Comparison of ENCODE assay signal across 13 cellular contexts in the genomic region with DNA sequence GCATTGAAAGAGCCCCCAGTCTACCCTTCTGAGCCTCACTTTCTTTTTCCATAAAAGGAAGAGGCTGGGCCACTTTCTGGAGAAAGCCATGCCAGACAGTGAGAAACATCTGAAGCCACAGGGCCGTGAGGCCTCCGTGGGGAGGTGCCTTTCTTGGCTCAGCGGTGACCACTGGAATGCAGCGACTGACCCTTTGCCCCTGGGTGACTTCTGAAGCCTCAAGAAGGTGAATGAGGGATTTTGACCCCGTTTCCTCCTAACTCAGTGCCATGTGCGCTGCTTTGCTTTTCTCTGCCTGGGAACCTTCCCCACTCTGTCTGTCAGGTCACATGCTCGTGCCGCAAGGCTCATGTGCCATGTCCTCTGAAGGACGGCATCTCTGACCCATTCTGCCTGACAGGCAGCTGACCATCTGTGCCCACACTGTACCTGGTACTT. TPM values are rescaled to one million over a fixed set of nuclear protein-coding genes. Genes with fewer than 3 reads are reported as not detected.
DNase-seq lines count a peak whose midpoint lies in the region; ATAC-seq and TF ChIP-seq lines count a peak whose summit lies in the region.
"Had no signal": no experiment of that assay in that cellular context is flagged by ENCODE, and none has a peak within 500 bp of the region (broad histone marks: within the 10 kb centered on the region; RNA-seq: fewer than 3 reads in every experiment).

No MANE protein-coding gene starts in this region.

- H3K9me3 ChIP-seq in IMR-90 (ENCODE audit: control insufficient read depth, insufficient read depth, low read length) (no peaks in the 10 kb centered on the region), stomach smooth muscle (ENCODE audit: control insufficient read depth in 2 of 2, low read length in 2 of 2) (no peaks in the 10 kb centered on the region)

- peak overlapping the region; percentile 60 for H3K18ac ChIP-seq in IMR-90 (ENCODE audit: low read depth, low read length)

- peak overlapping the region; percentile 91 for H4K91ac ChIP-seq in IMR-90 (ENCODE audit: insufficient read depth, low read depth, low read length)

- POLR2A ChIA-PET in IMR-90 (lab: Charles Lee; ENCODE audit: unreplicated experiment) = interaction anchor here (0.6 kb wide), 1 partner anchor 14 kb away, joined by 3 read pairs; no protein-coding TSS in a partner anchor

- H2AK9ac ChIP-seq in IMR-90 (replicated peaks; ENCODE audit: low read depth, low read length, poor library complexity) = peak overlapping the region; percentile 21

- in situ Hi-C loops in IMR-90 (cut with MboI; ENCODE audit: low sequenced_read_pairs) = loop anchor here (5.0 kb wide), 2 partner anchors 68 to 92 kb away; no protein-coding TSS in a partner anchor
- in situ Hi-C loops in GM13976 (cut with MboI; ENCODE audit: low sequenced_read_pairs, unreplicated experiment) = loop anchor here (5.0 kb wide), 1 partner anchor 68 kb away; no protein-coding TSS in a partner anchor

- H3K27ac ChIP-seq in IMR-90 (ENCODE audit: insufficient read depth, low read length) (peak overlapping the region; percentile 64), dorsolateral prefrontal cortex (peak overlapping the region; percentile 68 to 100 (median 96)), layer of hippocampus (ENCODE audit: low read depth, low read length) (peak overlapping the region; percentile 96), stomach smooth muscle (ENCODE audit: low read length) (peak overlapping the region; percentile 77)

- peak overlapping the region; percentile 64 for H3K4ac ChIP-seq in IMR-90 (ENCODE audit: low read depth, low read length)

- WGBS in IMR-90 (ENCODE audit: extremely low coverage in 2 of 2, insufficient read length in 1 of 2), 2 experiments = no CpG with 5 or more reads among the region's 9 CpGs

- H3K4me1 ChIP-seq in IMR-90 (ENCODE audit: control insufficient read depth, insufficient read depth, low read length) = peaks cover 31% of the 10 kb centered on the region
- H3K4me1 ChIP-seq in stomach smooth muscle (ENCODE audit: control insufficient read depth, insufficient read depth, low read length) = peaks cover 64% of the 10 kb centered on the region

- CTCF ChIA-PET in IMR-90 (lab: Yijun Ruan, JAX) = interaction anchor here (1.0 to 3.2 kb wide), 3 partner anchors 70 to 90 kb away, joined by 5 to 12 read pairs (median 7); no protein-coding TSS in a partner anchor

- ATAC-seq in IMR-90 (ENCODE audit: low read depth) = peak; percentile 45

- DNase-seq in IMR-90 (peak; percentile 66), dorsolateral prefrontal cortex (peak in 1 of 10 donors; percentile 70), GM13976 (ENCODE audit: low spot score) (no peak), NCI-H1092 treated with DMSO at 0.1 percent for 48 hours (lab: John Stamatoyannopoulos, UW) (no peak), H4 (ENCODE audit: low spot score) (no peak)
- DNase-seq in stimulated activated CD4-positive, alpha-beta T cell treated with anti-CD3 and anti-CD28 coated beads, Interleukin-1b, Interleukin-23, amount 100 ng/mL, for 48 hours = no peak
- DNase-seq: Calu3; NCI-H510A treated with DMSO at 0.1 percent for 48 hours; stimulated activated naive CD4-positive, alpha-beta T cell treated with Interleukin-2 at 50 U/mL for 16 hours; T-helper 9 cell had no signal

- H3K4me3 ChIP-seq in IMR-90 (ENCODE audit: insufficient read depth, low read depth, low read length) (no peak overlapping the region), dorsolateral prefrontal cortex (no peak overlapping the region), stomach smooth muscle (ENCODE audit: low read length in 2 of 2) (no peak overlapping the region)

- H2BK120ac ChIP-seq in IMR-90 (ENCODE audit: low read depth, low read length) = peak overlapping the region; percentile 89

- no TSS peak for BruUV-seq in IMR-90 (replicated peaks; lab: Mats Ljungman, UMichigan)

- peak overlapping the region; percentile 43; the same call in 1 of the 2 replicates for H3K9ac ChIP-seq in IMR-90 (ENCODE audit: low read depth, low read length)
- peak overlapping the region; percentile 5 to 64 for H3K9ac ChIP-seq in stomach smooth muscle (ENCODE audit: low read length in 2 of 2)

- peak overlapping the region; percentile 88 for H2AK5ac ChIP-seq in IMR-90 (ENCODE audit: low read depth, low read length)

- H3K14ac ChIP-seq in IMR-90 (replicated peaks; ENCODE audit: low read depth, low read length) = peak overlapping the region; percentile 53

- H3K4me2 ChIP-seq in IMR-90 (ENCODE audit: low read depth, low read length) = peak overlapping the region; percentile 44

- TF ChIP-seq CTCF in IMR-90 (conservative IDR thresholded peaks at IDR 0.05; ENCODE audit: low read depth, low read length) (no peak), dorsolateral prefrontal cortex (IDR thresholded peaks at IDR 0.05 in 54 of 56, conservative IDR thresholded peaks at IDR 0.05 in 2 of 56; ENCODE audit: low read depth in 1 of 56, partially characterized antibody in 56 of 56) (no peak), GM13976 (IDR thresholded peaks at IDR 0.05; ENCODE audit: borderline replicate concordance, control extremely low read depth, extremely low read depth, insufficient read depth, missing control alignments) (no peak)

- H2BK5ac ChIP-seq in IMR-90 (ENCODE audit: low read depth, low read length, poor library complexity, severe bottlenecking) = peak overlapping the region; percentile 27

- peak overlapping the region; percentile 68 for H2AFZ ChIP-seq in IMR-90 (replicated peaks; ENCODE audit: low read length, poor library complexity)

- peak overlapping the region; percentile 84 to 96 for H4K8ac ChIP-seq in IMR-90 (ENCODE audit: low read depth in 2 of 2, low read length in 2 of 2)

- dilution Hi-C loops in IMR-90 (cut with HindIII; ENCODE audit: low sequenced_read_pairs, unreplicated experiment) = no loop called here

- no peak for TF ChIP-seq RAD21 in IMR-90 (IDR thresholded peaks at IDR 0.05; ENCODE audit: low read length)

- H4K5ac ChIP-seq in IMR-90 (ENCODE audit: low read depth, low read length) = peak overlapping the region; percentile 56

- H3K36me3 ChIP-seq in IMR-90 (ENCODE audit: control insufficient read depth, insufficient read depth, low read length) (peaks cover 5% of the 10 kb centered on the region; the same call in 1 of the 2 replicates), stomach smooth muscle (ENCODE audit: control insufficient read depth in 2 of 2, insufficient read depth in 2 of 2, low read length in 2 of 2) (peaks cover 5 to 12% of the 10 kb centered on the region in 2 donors)

- intact Hi-C loops in IMR-90 (cut with micrococcal nuclease) (loop anchor here (2.0 to 10.0 kb wide), 4 partner anchors 38 to 271 kb away; no protein-coding TSS in a partner anchor), dorsolateral prefrontal cortex (cut with DNase I) (loop anchor here (2.0 to 10.0 kb wide), 6 partner anchors 15 to 221 kb away; a partner anchor contains a TSS)

- H3K9me1 ChIP-seq in IMR-90 (ENCODE audit: insufficient read depth, low read length) = peaks cover 19% of the 10 kb centered on the region

- peak overlapping the region; percentile 33 for H3K23ac ChIP-seq in IMR-90 (ENCODE audit: low read depth, low read length)

- peaks cover 4 to 14% of the 10 kb centered on the region in 2 experiments; a peak in 2 of 4 replicates for H3K79me1 ChIP-seq in IMR-90 (ENCODE audit: low read depth in 1 of 2, low read length in 2 of 2)

- H3K27me3 ChIP-seq in IMR-90 (ENCODE audit: control insufficient read depth, insufficient read depth, low read length) (no peaks in the 10 kb centered on the region), dorsolateral prefrontal cortex (no peaks in the 10 kb centered on the region), layer of hippocampus (ENCODE audit: control insufficient read depth, insufficient read depth, low read length) (no peaks in the 10 kb centered on the region), stomach smooth muscle (ENCODE audit: control insufficient read depth in 1 of 2, insufficient read depth in 2 of 2, low read length in 2 of 2) (no peaks in the 10 kb centered on the region)

- peak overlapping the region; percentile 84 for H2BK20ac ChIP-seq in IMR-90 (ENCODE audit: low read depth, low read length)

- H4K20me1 ChIP-seq in IMR-90 (ENCODE audit: insufficient read depth, low read length) = no peaks in the 10 kb centered on the region

- peak overlapping the region; percentile 94; the same call in 2 of the 3 replicates for H2BK15ac ChIP-seq in IMR-90 (ENCODE audit: low read depth, low read length)

- TF ChIP-seq POLR2A in IMR-90 (IDR thresholded peaks at IDR 0.05; ENCODE audit: low read depth, low read length) = no peak

- peak overlapping the region; percentile 38 for H3K56ac ChIP-seq in IMR-90 (ENCODE audit: extremely low read depth, insufficient read depth, low read length)

TF ChIP-seq in IMR-90, 13 proteins besides CTCF, POLR2A, EP300 and RAD21 (continues in another document):
- TF ChIP-seq CHD1 (IDR thresholded peaks at IDR 0.05; ENCODE audit: low read depth, low read length) (no peak), MXI1 (IDR thresholded peaks at IDR 0.05; ENCODE audit: borderline replicate concordance, low read depth, low read length) (no peak), RFX5 (IDR thresholded peaks at IDR 0.05; ENCODE audit: low read depth, low read length) (no peak), FOS (IDR thresholded peaks at IDR 0.05; ENCODE audit: low read depth, low read length) (no peak), RCOR1 (IDR thresholded peaks at IDR 0.05; ENCODE audit: insufficient replicate concordance, low read length) (peak; percentile 20), CEBPB (IDR thresholded peaks at IDR 0.05; ENCODE audit: low read depth, low read length) (no peak)
- TF ChIP-seq, protein P1, sequence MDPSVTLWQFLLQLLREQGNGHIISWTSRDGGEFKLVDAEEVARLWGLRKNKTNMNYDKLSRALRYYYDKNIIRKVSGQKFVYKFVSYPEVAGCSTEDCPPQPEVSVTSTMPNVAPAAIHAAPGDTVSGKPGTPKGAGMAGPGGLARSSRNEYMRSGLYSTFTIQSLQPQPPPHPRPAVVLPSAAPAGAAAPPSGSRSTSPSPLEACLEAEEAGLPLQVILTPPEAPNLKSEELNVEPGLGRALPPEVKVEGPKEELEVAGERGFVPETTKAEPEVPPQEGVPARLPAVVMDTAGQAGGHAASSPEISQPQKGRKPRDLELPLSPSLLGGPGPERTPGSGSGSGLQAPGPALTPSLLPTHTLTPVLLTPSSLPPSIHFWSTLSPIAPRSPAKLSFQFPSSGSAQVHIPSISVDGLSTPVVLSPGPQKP (IDR thresholded peaks at IDR 0.05; ENCODE audit: borderline replicate concordance, low read depth, low read length) = no peak

RNA-seq across cellular contexts. Expression of a gene that starts 44.7 kb away (rescaled TPM):
- total RNA-seq in IMR-90 (2012; rRNA removed) (not detected in 2 replicates), dorsolateral prefrontal cortex (under 1 TPM in 10 of 120 experiments, not detected in 110; 0.35 to 0.76 (median 0.60) TPM)
- not detected in 2 replicates for polyA plus RNA-seq in IMR-90 (2012; rRNA removed)
- polyA plus RNA-seq in IMR-90 (2012; cell fraction: cytosol; rRNA removed) = not detected in 2 replicates
- polyA plus RNA-seq in IMR-90 (2012; cell fraction: nucleus; rRNA removed; ENCODE audit: low replicate concordance) = 0.23 and 1.2 TPM in 2 replicates
- total RNA-seq in H4 (2014; rRNA removed; shearing (Covaris generic)) = not detected in 2 replicates
- total RNA-seq: Calu3, HT1080 had no signal
